Comparison of ENCODE assay signal across 9 cellular contexts in the genomic region with DNA sequence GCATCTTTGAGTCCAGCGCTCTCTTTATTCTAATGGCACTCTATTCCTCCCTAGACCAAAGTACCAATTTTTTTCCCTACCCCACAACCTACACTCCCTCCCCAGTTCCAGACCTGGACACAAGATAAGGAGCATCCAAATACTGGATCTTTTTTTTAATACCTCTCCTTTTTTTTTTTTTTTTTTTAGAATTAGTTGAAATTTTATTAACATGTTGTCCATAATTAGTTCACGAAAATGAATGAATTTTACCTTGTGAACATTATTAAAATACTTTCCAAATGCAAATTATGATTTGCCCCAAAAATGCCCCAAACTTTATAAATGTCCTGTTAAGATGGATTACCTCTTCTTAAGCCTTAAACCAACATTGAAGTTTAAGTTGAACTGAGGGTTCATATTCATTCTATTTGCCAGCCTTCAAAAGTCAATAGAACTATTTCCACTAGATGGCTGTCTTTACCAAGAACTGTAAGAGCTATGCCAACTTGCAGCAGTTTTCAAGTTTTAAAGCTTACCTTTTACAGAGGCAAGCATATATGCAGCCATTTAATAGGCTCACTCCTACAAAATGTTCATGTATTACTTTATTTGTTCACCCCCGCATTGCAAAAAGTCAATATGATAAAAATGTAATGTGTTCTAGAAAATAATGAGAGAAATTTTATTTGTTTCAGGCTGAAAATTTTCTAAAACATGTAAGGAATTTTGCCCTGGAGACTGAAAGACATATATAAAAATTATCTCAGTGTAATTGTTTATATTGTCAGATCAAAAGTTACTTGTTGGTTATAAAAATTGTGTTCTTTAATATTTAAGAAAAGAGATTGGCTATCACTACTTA.
DNase-seq lines count a peak whose midpoint lies in the region; ATAC-seq and TF ChIP-seq lines count a peak whose summit lies in the region.
"Had no signal": no experiment of that assay in that cellular context is flagged by ENCODE, and none has a peak within 500 bp of the region (broad histone marks: within the 10 kb centered on the region; RNA-seq: fewer than 3 reads in every experiment).

No MANE protein-coding gene starts in this region.

- H3K4me3 ChIP-seq in LNCaP clone FGC (ENCODE audit: low read depth, low read length) (no peak overlapping the region), fibroblast of pulmonary artery (replicated peaks; ENCODE audit: low read depth, low read length) (no peak overlapping the region)
- H3K4me3 ChIP-seq: BLaER1 treated with 17β-estradiol and CSF1 and Interleukin-3, amounts not matched to agents 10 nM and 100 nM had no signal

- ATAC-seq in GM21528 (IDR thresholded peaks at IDR 0.05; ENCODE audit: low FRiP score, unreplicated experiment) (no peak), HG02852 (IDR thresholded peaks at IDR 0.05; ENCODE audit: unreplicated experiment) (no peak)

- peak; percentile 37 for DNase-seq in NCI-H1105 treated with DMSO at 0.1 percent for 48 hours (lab: John Stamatoyannopoulos, UW)
- DNase-seq in NCI-H1105 (lab: John Stamatoyannopoulos, UW) = no peak
- DNase-seq in LNCaP clone FGC (ENCODE audit: low read depth) = peak; percentile 85
- peak; percentile 38 for DNase-seq in SKM-1 treated with dmso at 0.1 percent for 144 hours (lab: John Stamatoyannopoulos, UW; ENCODE audit: unreplicated experiment)
- DNase-seq in fibroblast of pulmonary artery (ENCODE audit: low read depth) = peak; percentile 82
- peak; percentile 77 for DNase-seq in pons (ENCODE audit: low spot score)

- TF ChIP-seq CTCF in LNCaP clone FGC (IDR thresholded peaks at IDR 0.05; ENCODE audit: control insufficient read depth, extremely low read depth, insufficient read depth) = peak; percentile 60
- TF ChIP-seq CTCF in fibroblast of pulmonary artery (IDR thresholded peaks at IDR 0.05; ENCODE audit: low read length, missing control alignments) = peak; percentile 56
